In genomic region chr5:59496524-59497134, GRCh38 we compare ENCODE assay signal across 9 cellular contexts.
DNase-seq lines count a peak whose midpoint lies in the region; ATAC-seq and TF ChIP-seq lines count a peak whose summit lies in the region.
"Had no signal": no experiment of that assay in that cellular context is flagged by ENCODE, and none has a peak within 500 bp of the region (broad histone marks: within the 10 kb centered on the region; RNA-seq: fewer than 3 reads in every experiment).

No MANE protein-coding gene starts in this region.

- H3K4me1 Mint-ChIP-seq in activated CD4-positive, alpha-beta T cell treated with anti-CD3 and anti-CD28 coated beads for 36 hours, result no peaks in the 10 kb centered on the region
- no peaks in the 10 kb centered on the region for H3K4me1 Mint-ChIP-seq in activated CD8-positive, alpha-beta T cell treated with anti-CD3 and anti-CD28 coated beads, Interleukin-2, amount 10 ng/mL, durations not matched to agents 7 days and 5 days (ENCODE audit: low read depth)
- H3K4me1 Mint-ChIP-seq in neural progenitor cell, result no peaks in the 10 kb centered on the region

- H3F3A ChIP-seq in neural progenitor cell (ENCODE audit: low read depth), result no peaks in the 10 kb centered on the region

- no peaks in the 10 kb centered on the region for H3K36me3 Mint-ChIP-seq in activated CD4-positive, alpha-beta T cell treated with anti-CD3 and anti-CD28 coated beads for 36 hours (ENCODE audit: low read depth)
- no peaks in the 10 kb centered on the region for H3K36me3 Mint-ChIP-seq in activated CD8-positive, alpha-beta T cell treated with anti-CD3 and anti-CD28 coated beads, Interleukin-2, amount 10 ng/mL, durations not matched to agents 7 days and 5 days (ENCODE audit: low read depth)
- H3K36me3 Mint-ChIP-seq in neural progenitor cell, result no peaks in the 10 kb centered on the region

- no peak overlapping the region for H3K27ac Mint-ChIP-seq in activated CD4-positive, alpha-beta T cell treated with anti-CD3 and anti-CD28 coated beads for 36 hours
- H3K27ac Mint-ChIP-seq in activated CD8-positive, alpha-beta T cell treated with anti-CD3 and anti-CD28 coated beads, Interleukin-2, amount 10 ng/mL, durations not matched to agents 7 days and 5 days, result no peak overlapping the region
- no peak overlapping the region for H3K27ac Mint-ChIP-seq in neural progenitor cell

- CTCF ChIA-PET in activated CD4-positive, alpha-beta T cell treated with anti-CD3 and anti-CD28 coated beads for 36 hours (lab: Charles Lee), result interaction anchor here (0.6 to 2.6 kb wide), 15 partner anchors 9 to 868 kb away, joined by 3 to 19 read pairs (median 4); no protein-coding TSS in a partner anchor
- CTCF ChIA-PET in activated CD8-positive, alpha-beta T cell treated with anti-CD3 and anti-CD28 coated beads, Interleukin-2, amount 10 ng/mL, durations not matched to agents 7 days and 5 days (lab: Charles Lee), result interaction anchor here (0.7 to 1.3 kb wide), 5 partner anchors 10 to 308 kb away, joined by 3 to 5 read pairs (median 4); no protein-coding TSS in a partner anchor

- TF ChIP-seq CTCF in neural progenitor cell (IDR thresholded peaks at IDR 0.05), result peak; percentile 49

- peak; percentile 64 for ATAC-seq in activated CD4-positive, alpha-beta T cell treated with anti-CD3 and anti-CD28 coated beads for 36 hours
- peak; percentile 62 for ATAC-seq in HG02678 (IDR thresholded peaks at IDR 0.05; ENCODE audit: unreplicated experiment)
- no peak for ATAC-seq in activated CD8-positive, alpha-beta T cell treated with anti-CD3 and anti-CD28 coated beads, Interleukin-2, amount 10 ng/mL, durations not matched to agents 7 days and 5 days

- H3K4me1 ChIP-seq in neural progenitor cell, result no peaks in the 10 kb centered on the region

- no peaks in the 10 kb centered on the region for H3K9me3 ChIP-seq in neural progenitor cell (ENCODE audit: low read depth)

- DNase-seq in activated CD4-positive, alpha-beta T cell treated with anti-CD3 and anti-CD28 coated beads for 36 hours, result peak; percentile 33
- no peak for DNase-seq in activated CD4-positive, alpha-beta T cell treated with anti-CD3 and anti-CD28 coated beads for 4 hours
- peak; percentile 25 for DNase-seq in activated CD8-positive, alpha-beta T cell treated with anti-CD3 and anti-CD28 coated beads, Interleukin-2, amount 10 ng/mL, durations not matched to agents 7 days and 5 days
- DNase-seq in neural progenitor cell (ENCODE audit: low spot score) (peak; percentile 9), NCI-H146 (lab: John Stamatoyannopoulos, UW) (no peak), DMS79 treated with DMSO at 0.1 percent for 48 hours (lab: John Stamatoyannopoulos, UW) (no peak), NCI-H1436 (lab: John Stamatoyannopoulos, UW) (no peak)
- DNase-seq: NCI-H226 had no signal

- H3K79me2 ChIP-seq in neural progenitor cell (ENCODE audit: low read depth), result no peaks in the 10 kb centered on the region

- H3K4me3 Mint-ChIP-seq in activated CD4-positive, alpha-beta T cell treated with anti-CD3 and anti-CD28 coated beads for 36 hours, result no peak overlapping the region
- H3K4me3 Mint-ChIP-seq in activated CD8-positive, alpha-beta T cell treated with anti-CD3 and anti-CD28 coated beads, Interleukin-2, amount 10 ng/mL, durations not matched to agents 7 days and 5 days, result no peak overlapping the region
- no peak overlapping the region for H3K4me3 Mint-ChIP-seq in neural progenitor cell

- peaks cover 10% of the 10 kb centered on the region for H3K27me3 Mint-ChIP-seq in activated CD4-positive, alpha-beta T cell treated with anti-CD3 and anti-CD28 coated beads for 36 hours
- H3K27me3 Mint-ChIP-seq in activated CD8-positive, alpha-beta T cell treated with anti-CD3 and anti-CD28 coated beads, Interleukin-2, amount 10 ng/mL, durations not matched to agents 7 days and 5 days (ENCODE audit: low read depth), result peaks cover 14% of the 10 kb centered on the region
- no peaks in the 10 kb centered on the region for H3K27me3 Mint-ChIP-seq in neural progenitor cell (ENCODE audit: insufficient read depth, low read depth)

- H3K4me3 ChIP-seq in neural progenitor cell, result no peak overlapping the region

- H3K27me3 ChIP-seq in neural progenitor cell, result no peaks in the 10 kb centered on the region

- H3K9me3 Mint-ChIP-seq in activated CD4-positive, alpha-beta T cell treated with anti-CD3 and anti-CD28 coated beads for 36 hours (ENCODE audit: low read depth), result no peaks in the 10 kb centered on the region
- no peaks in the 10 kb centered on the region for H3K9me3 Mint-ChIP-seq in activated CD8-positive, alpha-beta T cell treated with anti-CD3 and anti-CD28 coated beads, Interleukin-2, amount 10 ng/mL, durations not matched to agents 7 days and 5 days (ENCODE audit: insufficient read depth)
- peaks cover 3% of the 10 kb centered on the region for H3K9me3 Mint-ChIP-seq in neural progenitor cell

- no peaks in the 10 kb centered on the region for H3K36me3 ChIP-seq in neural progenitor cell

- no peak overlapping the region for H2AFZ ChIP-seq in neural progenitor cell (replicated peaks)

- no peaks in the 10 kb centered on the region for H4K20me1 ChIP-seq in neural progenitor cell (ENCODE audit: low read depth)

- no peak overlapping the region for H3K27ac ChIP-seq in neural progenitor cell

- H3K9ac ChIP-seq in neural progenitor cell, result no peak overlapping the region

- intact Hi-C loops in activated CD4-positive, alpha-beta T cell treated with anti-CD3 and anti-CD28 coated beads for 36 hours (cut with DNase I, micrococcal nuclease), result loop anchor here (1.0 to 5.0 kb wide), 2 partner anchors 106 to 309 kb away; no protein-coding TSS in a partner anchor

- no peak overlapping the region for H3K4me2 ChIP-seq in neural progenitor cell

- POLR2A ChIA-PET in activated CD4-positive, alpha-beta T cell treated with anti-CD3 and anti-CD28 coated beads for 36 hours (lab: Charles Lee), result no interaction called here
- POLR2A ChIA-PET in activated CD8-positive, alpha-beta T cell treated with anti-CD3 and anti-CD28 coated beads, Interleukin-2, amount 10 ng/mL, durations not matched to agents 7 days and 5 days (lab: Charles Lee), result no interaction called here

Comparison
In these comparisons a context has a peak if more than half of its experiments do, and no peak if none do; other contexts are left out.
1. DNase-seq: peak in activated CD4-positive, alpha-beta T cell treated with anti-CD3 and anti-CD28 coated beads for 36 hours (single experiment), activated CD8-positive, alpha-beta T cell treated with anti-CD3 and anti-CD28 coated beads, Interleukin-2, amount 10 ng/mL, durations not matched to agents 7 days and 5 days (single experiment) and neural progenitor cell (single experiment); none in activated CD4-positive, alpha-beta T cell treated with anti-CD3 and anti-CD28 coated beads for 4 hours (0 of 2), NCI-H146 (single experiment), DMS79 treated with DMSO at 0.1 percent for 48 hours (single experiment) and NCI-H1436 (single experiment).